Comparison of ENCODE assay signal across 21 cellular contexts in the genomic region with DNA sequence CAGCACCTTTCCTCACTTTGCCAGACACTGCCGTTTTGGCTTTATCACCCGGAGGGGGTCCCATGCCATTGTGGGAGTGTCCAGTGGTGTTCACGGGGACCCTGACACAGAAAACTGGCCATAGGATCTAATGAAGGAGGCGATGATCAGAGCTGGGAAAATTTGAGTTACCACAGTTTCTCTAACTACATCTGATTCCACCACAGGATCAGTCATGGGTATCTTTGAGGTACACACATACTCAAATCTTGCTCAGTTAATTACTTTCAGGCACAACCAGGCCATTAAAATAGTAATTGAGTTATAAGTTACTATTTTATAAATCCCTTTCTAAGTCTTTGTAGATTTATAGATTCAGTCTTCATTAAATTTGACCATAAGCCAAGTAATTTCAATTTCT.
DNase-seq lines count a peak whose midpoint lies in the region; ATAC-seq and TF ChIP-seq lines count a peak whose summit lies in the region.
"Had no signal": no experiment of that assay in that cellular context is flagged by ENCODE, and none has a peak within 500 bp of the region (broad histone marks: within the 10 kb centered on the region; RNA-seq: fewer than 3 reads in every experiment).

No MANE protein-coding gene starts in this region.

- no peak for DNase-seq in progenitor cell of endocrine pancreas (ENCODE audit: low spot score, unreplicated experiment)
- no peak for DNase-seq in transverse colon
- no peak for DNase-seq in activated T-cell treated with anti-CD3 and anti-CD28 coated beads, Interleukin-2, amount 50 U/mL, for 4 hours
- DNase-seq in OCI-M1 (lab: John Stamatoyannopoulos, UW) = no peak
- no peak for DNase-seq in HuH-7 (ENCODE audit: low spot score)
- DNase-seq: activated CD4-positive, CD25-positive, alpha-beta regulatory T cell; activated CD8-positive, alpha-beta memory T cell treated with anti-CD3 and anti-CD28 coated beads for 24 hours; activated naive CD8-positive, alpha-beta T cell treated with anti-CD3 and anti-CD28 coated beads, Interleukin-2, amount 50 U/mL, for 24 hours; left ventricle myocardium inferior; mucosa of descending colon; MV-4-11; NCI-H2029 treated with DMSO at 0.1 percent for 48 hours; NCI-H510A; nucleus accumbens; stimulated activated CD4-positive, alpha-beta T cell treated with anti-CD3 and anti-CD28 coated beads, Interleukin-2, amount 100 ng/mL, for 48 hours; T-helper 17 cell had no signal

- peaks cover 32% of the 10 kb centered on the region for H3K4me1 Mint-ChIP-seq in progenitor cell of endocrine pancreas (ENCODE audit: low read depth)
- no peaks in the 10 kb centered on the region for H3K4me1 Mint-ChIP-seq in activated T-cell treated with anti-CD3 and anti-CD28 coated beads, Interleukin-2, amount 50 U/mL, for 4 hours (ENCODE audit: low read depth)
- H3K4me1 Mint-ChIP-seq: activated naive CD8-positive, alpha-beta T cell treated with anti-CD3 and anti-CD28 coated beads, Interleukin-2, amount 50 U/mL, for 24 hours; T-helper 17 cell had no signal

- H3K27me3 Mint-ChIP-seq in progenitor cell of endocrine pancreas = no peaks in the 10 kb centered on the region
- no peaks in the 10 kb centered on the region for H3K27me3 Mint-ChIP-seq in activated T-cell treated with anti-CD3 and anti-CD28 coated beads, Interleukin-2, amount 50 U/mL, for 4 hours (ENCODE audit: low read depth)
- H3K27me3 Mint-ChIP-seq: activated naive CD8-positive, alpha-beta T cell treated with anti-CD3 and anti-CD28 coated beads, Interleukin-2, amount 50 U/mL, for 24 hours; T-helper 17 cell had no signal

- peaks cover 11% of the 10 kb centered on the region for H3K9me3 Mint-ChIP-seq in progenitor cell of endocrine pancreas (ENCODE audit: low read depth)
- H3K9me3 Mint-ChIP-seq in activated T-cell treated with anti-CD3 and anti-CD28 coated beads, Interleukin-2, amount 50 U/mL, for 4 hours = peaks cover 7% of the 10 kb centered on the region

- ATAC-seq in GM18868 (IDR thresholded peaks at IDR 0.05; ENCODE audit: unreplicated experiment) (peak; percentile 90), HG02610 (IDR thresholded peaks at IDR 0.05; ENCODE audit: unreplicated experiment) (peak; percentile 95), HG03460 (IDR thresholded peaks at IDR 0.05; ENCODE audit: unreplicated experiment) (peak; percentile 57)
- no peak for ATAC-seq in activated T-cell treated with anti-CD3 and anti-CD28 coated beads, Interleukin-2, amount 50 U/mL, for 4 hours
- ATAC-seq: activated naive CD8-positive, alpha-beta T cell treated with anti-CD3 and anti-CD28 coated beads, Interleukin-2, amount 50 U/mL, for 24 hours; GM23338; mucosa of descending colon; T-helper 17 cell had no signal

- no peak overlapping the region for H3K4me3 Mint-ChIP-seq in progenitor cell of endocrine pancreas (ENCODE audit: low read depth)
- H3K4me3 Mint-ChIP-seq in activated T-cell treated with anti-CD3 and anti-CD28 coated beads, Interleukin-2, amount 50 U/mL, for 4 hours = no peak overlapping the region
- H3K4me3 Mint-ChIP-seq: activated naive CD8-positive, alpha-beta T cell treated with anti-CD3 and anti-CD28 coated beads, Interleukin-2, amount 50 U/mL, for 24 hours; activated T-helper 1 cell treated with anti-CD3 and anti-CD28 coated beads, Interleukin-12 subunit alpha, Interleukin-12 subunit beta, Interleukin-2, Interleukin-4 antibody, amounts not matched to agents 30 ng/mL and 10 ng/mL and 1 ng/mL, durations not matched to agents 14 hours and 24 hours and 36 hours; GM23338; T-helper 17 cell had no signal

- H3K27me3 ChIP-seq in transverse colon = no peaks in the 10 kb centered on the region

- in situ Hi-C loops in transverse colon (cut with MboI; ENCODE audit: low pct_ligation_motif_present in 1 of 4, low pct_unique_long_range_greater_than_20kb in 1 of 4, low sequenced_read_pairs in 3 of 4) = no loop called here

- intact Hi-C loops in transverse colon (cut with DNase I; ENCODE audit: low total_unique reads) = no loop called here

- H3K4me3 ChIP-seq in transverse colon = no peak overlapping the region
- H3K4me3 ChIP-seq: GM23338, left ventricle myocardium inferior, mucosa of descending colon had no signal

- no peaks in the 10 kb centered on the region for H3K9me3 ChIP-seq in transverse colon
- H3K9me3 ChIP-seq: mucosa of descending colon had no signal

- H3K36me3 Mint-ChIP-seq in progenitor cell of endocrine pancreas (ENCODE audit: insufficient read depth) = peaks cover 21% of the 10 kb centered on the region
- H3K36me3 Mint-ChIP-seq in activated T-cell treated with anti-CD3 and anti-CD28 coated beads, Interleukin-2, amount 50 U/mL, for 4 hours (ENCODE audit: insufficient read depth) = no peaks in the 10 kb centered on the region

- no peak for TF ChIP-seq CTCF in progenitor cell of endocrine pancreas (IDR thresholded peaks at IDR 0.05; ENCODE audit: unreplicated experiment)
- no peak for TF ChIP-seq CTCF in transverse colon (IDR thresholded peaks at IDR 0.05)

- peak overlapping the region; percentile 76 for H3K27ac Mint-ChIP-seq in progenitor cell of endocrine pancreas
- H3K27ac Mint-ChIP-seq: activated naive CD8-positive, alpha-beta T cell treated with anti-CD3 and anti-CD28 coated beads, Interleukin-2, amount 50 U/mL, for 24 hours; activated T-helper 1 cell treated with anti-CD3 and anti-CD28 coated beads, Interleukin-12 subunit alpha, Interleukin-12 subunit beta, Interleukin-2, Interleukin-4 antibody, amounts not matched to agents 30 ng/mL and 10 ng/mL and 1 ng/mL, durations not matched to agents 14 hours and 24 hours and 36 hours; T-helper 17 cell had no signal

- WGBS in transverse colon (ENCODE audit: low coverage in 1 of 2), 2 donors = 80 to 100% methylated on average over 2 to 4 of the region's 4 CpGs

- H3K27ac ChIP-seq in transverse colon = peak overlapping the region in 1 of 4 donors; percentile 8
- H3K27ac ChIP-seq: left ventricle myocardium inferior had no signal

- H3K4me1 ChIP-seq in transverse colon = peaks cover 0 to 9% (median 4%) of the 10 kb centered on the region in 4 donors

- no peak for TF ChIP-seq EP300 in transverse colon (IDR thresholded peaks at IDR 0.05; ENCODE audit: low read depth)

- no peaks in the 10 kb centered on the region for H3K36me3 ChIP-seq in transverse colon
- H3K36me3 ChIP-seq: left ventricle myocardium inferior had no signal

- TF ChIP-seq POLR2A in transverse colon (IDR thresholded peaks at IDR 0.05) = no peak

Comparison
In these comparisons a context has a peak if more than half of its experiments do, and no peak if none do; other contexts are left out.
1. ATAC-seq: peak in GM18868 (single experiment), HG02610 (single experiment) and HG03460 (single experiment); none in activated T-cell treated with anti-CD3 and anti-CD28 coated beads, Interleukin-2, amount 50 U/mL, for 4 hours (0 of 2).